ENCODE assay signal across 7 cellular contexts in genomic region chr20:63686492-63687321, GRCh38. TPM values are rescaled to one million over a fixed set of nuclear protein-coding genes. Genes with fewer than 3 reads are reported as not detected.
DNase-seq lines count a peak whose midpoint lies in the region; ATAC-seq, FAIRE-seq and TF ChIP-seq lines count a peak whose summit lies in the region.
"Had no signal": no experiment of that assay in that cellular context is flagged by ENCODE, and none has a peak within 500 bp of the region (broad histone marks: within the 10 kb centered on the region; RNA-seq: fewer than 3 reads in every experiment).

No MANE protein-coding gene starts in this region.

- ATAC-seq in activated T-cell treated with anti-CD3 and anti-CD28 coated beads, Interleukin-2, amount 50 U/mL, for 4 hours = peak; percentile 77 to 79
- ATAC-seq in HepG2 (no peak), upper lobe of right lung (peak; percentile 70), HG03354 (IDR thresholded peaks at IDR 0.05; ENCODE audit: poor library complexity, severe bottlenecking, unreplicated experiment) (no peak)

- peaks cover 18% of the 10 kb centered on the region for H3K36me3 ChIP-seq in BLaER1
- H3K36me3 ChIP-seq in HepG2 (replicated peaks in 1 of 2; ENCODE audit: control insufficient read depth in 1 of 2, insufficient read depth in 2 of 2, low read length in 2 of 2) = 0 out of 5 replicates have a peak, but pooled peaks cover 0 to 2% of the 10 kb centered on the region in 2 experiments
- no peaks in the 10 kb centered on the region for H3K36me3 ChIP-seq in upper lobe of right lung
- H3K36me3 ChIP-seq in WERI-Rb-1 = peaks cover 7% of the 10 kb centered on the region

- no peaks in the 10 kb centered on the region for H3K79me2 ChIP-seq in HepG2 (ENCODE audit: insufficient read depth, low read length)

- no peaks in the 10 kb centered on the region for H3K27me3 Mint-ChIP-seq in activated T-cell treated with anti-CD3 and anti-CD28 coated beads, Interleukin-2, amount 50 U/mL, for 4 hours (ENCODE audit: low read depth)

- DNase-seq in activated T-cell treated with anti-CD3 and anti-CD28 coated beads, Interleukin-2, amount 50 U/mL, for 4 hours = peak; percentile 52
- no peak for DNase-seq in HepG2 (ENCODE audit: low spot score)
- peak; percentile 81 for DNase-seq in upper lobe of right lung
- no peak for DNase-seq in WERI-Rb-1

- CTCF ChIA-PET in HepG2 (lab: Yijun Ruan, JAX; ENCODE audit: low intra/inter-chr PET ratio, low total read pairs) = no interaction called here

- no peak; a peak in 1 of 4 replicates for TF ChIP-seq POLR2A in HepG2 (IDR thresholded peaks at IDR 0.05; ENCODE audit: insufficient read depth in 1 of 2, low read depth in 2 of 2, low read length in 2 of 2)

- peaks cover 32% of the 10 kb centered on the region for H3K4me1 ChIP-seq in BLaER1
- H3K4me1 ChIP-seq in HepG2 (ENCODE audit: insufficient read depth, low read length) = peaks cover 10% of the 10 kb centered on the region
- peaks cover 51% of the 10 kb centered on the region for H3K4me1 ChIP-seq in upper lobe of right lung

- no peaks in the 10 kb centered on the region for H3K36me3 Mint-ChIP-seq in activated T-cell treated with anti-CD3 and anti-CD28 coated beads, Interleukin-2, amount 50 U/mL, for 4 hours (ENCODE audit: insufficient read depth)

- 92% methylated on average over 44 of the region's 45 CpGs for WGBS in HepG2 (ENCODE audit: low lambda C conversion rate)

- intact Hi-C loops in HepG2 (cut with micrococcal nuclease; ENCODE audit: unreplicated experiment) (no loop called here), upper lobe of right lung (cut with DNase I) (no loop called here)

- H3K4me1 Mint-ChIP-seq in activated T-cell treated with anti-CD3 and anti-CD28 coated beads, Interleukin-2, amount 50 U/mL, for 4 hours (ENCODE audit: low read depth) = peaks cover 14% of the 10 kb centered on the region

- H2AFZ ChIP-seq in HepG2 (ENCODE audit: low read length) = no peak overlapping the region

- TF ChIP-seq CTCF in HepG2 (CRISPR knock-in tag; IDR thresholded peaks at IDR 0.05) (no peak), upper lobe of right lung (IDR thresholded peaks at IDR 0.05) (no peak), WERI-Rb-1 (IDR thresholded peaks at IDR 0.05; ENCODE audit: low read depth, low read length) (no peak)

- no peaks in the 10 kb centered on the region for H3K9me3 Mint-ChIP-seq in activated T-cell treated with anti-CD3 and anti-CD28 coated beads, Interleukin-2, amount 50 U/mL, for 4 hours

- H3K9ac ChIP-seq in BLaER1 = peak overlapping the region; percentile 20; the same call in 1 of the 2 replicates
- no peak overlapping the region for H3K9ac ChIP-seq in HepG2 (ENCODE audit: insufficient read depth, low read depth, low read length)

- H3K27ac ChIP-seq in BLaER1 = peak overlapping the region; percentile 51; the same call in 1 of the 2 replicates
- no peak overlapping the region for H3K27ac ChIP-seq in HepG2 (ENCODE audit: extremely low read length, insufficient read depth, low read length)
- peak overlapping the region; percentile 91 for H3K27ac ChIP-seq in upper lobe of right lung
- H3K27ac ChIP-seq in WERI-Rb-1 = no peak overlapping the region

- peaks cover 11% of the 10 kb centered on the region; the same call in 1 of the 2 replicates for H4K20me1 ChIP-seq in BLaER1
- H4K20me1 ChIP-seq in HepG2 (ENCODE audit: insufficient read depth, low read length) = no peaks in the 10 kb centered on the region

- H3K9me3 ChIP-seq in BLaER1 (no peaks in the 10 kb centered on the region), HepG2 (ENCODE audit: low read length) (no peaks in the 10 kb centered on the region), upper lobe of right lung (no peaks in the 10 kb centered on the region), WERI-Rb-1 (ENCODE audit: severe bottlenecking) (no peaks in the 10 kb centered on the region)

- H3K4me2 ChIP-seq in BLaER1 (peak overlapping the region; percentile 66), HepG2 (ENCODE audit: low read depth, low read length) (no peak overlapping the region)

- TF ChIP-seq RAD21 in HepG2 (CRISPR knock-in tag; IDR thresholded peaks at IDR 0.05) = no peak

- no peak for TF ChIP-seq EP300 in HepG2 (IDR thresholded peaks at IDR 0.05; ENCODE audit: low read depth in 2 of 2, low read length in 2 of 2)
- no peak for TF ChIP-seq EP300 in HepG2 (CRISPR knock-in tag; IDR thresholded peaks at IDR 0.05; ENCODE audit: borderline replicate concordance)

- FAIRE-seq in HepG2 (lab: Jason Lieb, UNC) = no peak
- FAIRE-seq: GM18507 had no signal

- POLR2A ChIA-PET in HepG2 (lab: Yijun Ruan, JAX) = interaction anchor here (1.3 kb wide), 1 partner anchor 28 kb away, joined by 5 read pairs; the partner anchor contains the start of gene RTEL1

- no peak overlapping the region for H3K4me3 Mint-ChIP-seq in activated T-cell treated with anti-CD3 and anti-CD28 coated beads, Interleukin-2, amount 50 U/mL, for 4 hours

- BruUV-seq in HepG2 (replicated peaks; lab: Mats Ljungman, UMichigan) = no TSS peak

- H3K27me3 ChIP-seq in BLaER1 (no peaks in the 10 kb centered on the region), HepG2 (ENCODE audit: control insufficient read depth in 1 of 2, insufficient read depth in 2 of 2, low read length in 2 of 2) (no peaks in the 10 kb centered on the region), upper lobe of right lung (no peaks in the 10 kb centered on the region), WERI-Rb-1 (ENCODE audit: insufficient read depth, low read depth, severe bottlenecking) (no peaks in the 10 kb centered on the region)

- no peak overlapping the region for H3K4me3 ChIP-seq in BLaER1
- no peak overlapping the region for H3K4me3 ChIP-seq in HepG2 (replicated peaks in 1 of 3; ENCODE audit: insufficient read depth in 1 of 3, low read depth in 2 of 3, low read length in 3 of 3)
- peak overlapping the region; percentile 25 for H3K4me3 ChIP-seq in upper lobe of right lung
- H3K4me3 ChIP-seq in WERI-Rb-1 (ENCODE audit: low read depth, low read length) = no peak overlapping the region

- in situ Hi-C loops in HepG2 (cut with HindIII; ENCODE audit: extremely low pct_ligation_motif_present, low pct_unique_long_range_greater_than_20kb) = no loop called here

RNA-seq across cellular contexts. Expression of gene TNFRSF6B, which starts 9.7 kb away (rescaled TPM):
- under 1 TPM in 1 of 3 donors, not detected in 2; 0.47 TPM for total RNA-seq in activated T-cell treated with anti-CD3 and anti-CD28 coated beads, Interleukin-2, amount 50 U/mL, for 4 hours
- not detected in 2 replicates for total RNA-seq in HepG2 (2016; rRNA removed; fragmentation: Illumina TruSeq; extraction: Trizol)
- total RNA-seq in HepG2 (2016; cell fraction: cytosol; rRNA removed; fragmentation: Illumina TruSeq; extraction: Trizol; ENCODE audit: low read depth) = not detected in 2 replicates
- total RNA-seq in HepG2 (2016; cell fraction: insoluble cytoplasmic fraction; rRNA removed; fragmentation: Illumina TruSeq; extraction: Trizol) = not detected in 2 replicates
- total RNA-seq in HepG2 (2016; cell fraction: membrane; rRNA removed; fragmentation: Illumina TruSeq; extraction: Trizol) = not detected in 2 replicates
- not detected in 2 replicates for total RNA-seq in HepG2 (2016; cell fraction: nucleus; rRNA removed; fragmentation: Illumina TruSeq; extraction: Trizol)
- 0.24 and 0.86 TPM in 2 replicates for polyA plus RNA-seq in HepG2 (2011; rRNA removed)
- 0.45 and 1.3 TPM in 2 replicates for polyA plus RNA-seq in HepG2 (2011; cell fraction: cytosol; rRNA removed)
- polyA plus RNA-seq in HepG2 (2011; cell fraction: nucleus; rRNA removed) = 22.5 and 36.0 TPM in 2 replicates
- 0.55 TPM in 1 of 2 replicates, not detected in the other for polyA plus RNA-seq in HepG2 (2012)
- polyA plus RNA-seq in HepG2 (2016; cell fraction: cytosol; fragmentation: Illumina TruSeq; extraction: Trizol; ENCODE audit: low read depth) = 0.45 and 0.48 TPM in 2 replicates
- polyA plus RNA-seq in HepG2 (2016; cell fraction: insoluble cytoplasmic fraction; fragmentation: Illumina TruSeq; extraction: Trizol; ENCODE audit: low read depth) = 0.32 TPM in 1 of 2 replicates, not detected in the other
- polyA plus RNA-seq in HepG2 (2016; cell fraction: membrane; fragmentation: Illumina TruSeq; extraction: Trizol; ENCODE audit: low read depth) = 0.37 and 0.71 TPM in 2 replicates
- polyA plus RNA-seq in HepG2 (2016; cell fraction: nucleus; fragmentation: Illumina TruSeq; extraction: Trizol; ENCODE audit: insufficient read depth, low read depth) = not detected in 2 replicates
- polyA minus RNA-seq in HepG2 (2011; rRNA and poly(A)+ RNA removed; ENCODE audit: low replicate concordance) = not detected in 2 replicates
- polyA minus RNA-seq in HepG2 (2011; cell fraction: cytosol; rRNA and poly(A)+ RNA removed) = not detected in 2 replicates
- polyA minus RNA-seq in HepG2 (2011; cell fraction: nucleus; rRNA and poly(A)+ RNA removed) = not detected in 2 replicates
- 14.4 TPM for total RNA-seq in upper lobe of right lung

RNA-seq across cellular contexts. Expression of gene ARFRP1, which starts 21.1 kb away (rescaled TPM):
- 10 to 100 TPM; 62.1 to 67.1 (median 63.5) TPM for total RNA-seq in activated T-cell treated with anti-CD3 and anti-CD28 coated beads, Interleukin-2, amount 50 U/mL, for 4 hours
- total RNA-seq in HepG2 (2016; rRNA removed; fragmentation: Illumina TruSeq; extraction: Trizol) (33.7 and 51.1 TPM in 2 replicates), upper lobe of right lung (49.4 TPM)
- 9.6 and 11.5 TPM in 2 replicates for total RNA-seq in HepG2 (2016; cell fraction: cytosol; rRNA removed; fragmentation: Illumina TruSeq; extraction: Trizol; ENCODE audit: low read depth)
- 31.8 and 53.2 TPM in 2 replicates for total RNA-seq in HepG2 (2016; cell fraction: insoluble cytoplasmic fraction; rRNA removed; fragmentation: Illumina TruSeq; extraction: Trizol)
- total RNA-seq in HepG2 (2016; cell fraction: membrane; rRNA removed; fragmentation: Illumina TruSeq; extraction: Trizol) = 22.2 and 23.1 TPM in 2 replicates
- total RNA-seq in HepG2 (2016; cell fraction: nucleus; rRNA removed; fragmentation: Illumina TruSeq; extraction: Trizol) = 37.5 and 46.0 TPM in 2 replicates
- 32.0 and 42.8 TPM in 2 replicates for polyA plus RNA-seq in HepG2 (2011; rRNA removed)
- polyA plus RNA-seq in HepG2 (2011; cell fraction: cytosol; rRNA removed) = 48.5 and 49.6 TPM in 2 replicates
- polyA plus RNA-seq in HepG2 (2011; cell fraction: nucleus; rRNA removed) = 123 and 125 TPM in 2 replicates
- 26.6 and 30.7 TPM in 2 replicates for polyA plus RNA-seq in HepG2 (2012)
- 8.8 and 9.1 TPM in 2 replicates for polyA plus RNA-seq in HepG2 (2016; cell fraction: cytosol; fragmentation: Illumina TruSeq; extraction: Trizol; ENCODE audit: low read depth)
- polyA plus RNA-seq in HepG2 (2016; cell fraction: insoluble cytoplasmic fraction; fragmentation: Illumina TruSeq; extraction: Trizol; ENCODE audit: low read depth) = 30.0 and 34.6 TPM in 2 replicates
- polyA plus RNA-seq in HepG2 (2016; cell fraction: membrane; fragmentation: Illumina TruSeq; extraction: Trizol; ENCODE audit: low read depth) = 12.6 and 13.5 TPM in 2 replicates
- polyA plus RNA-seq in HepG2 (2016; cell fraction: nucleus; fragmentation: Illumina TruSeq; extraction: Trizol; ENCODE audit: insufficient read depth, low read depth) = 86.0 and 91.0 TPM in 2 replicates
- polyA minus RNA-seq in HepG2 (2011; rRNA and poly(A)+ RNA removed; ENCODE audit: low replicate concordance) = 28.5 and 35.1 TPM in 2 replicates
- 10.4 and 12.4 TPM in 2 replicates for polyA minus RNA-seq in HepG2 (2011; cell fraction: cytosol; rRNA and poly(A)+ RNA removed)
- 55.9 and 67.1 TPM in 2 replicates for polyA minus RNA-seq in HepG2 (2011; cell fraction: nucleus; rRNA and poly(A)+ RNA removed)

RNA-seq across cellular contexts. Expression of gene ZGPAT, which starts 21.1 kb away (rescaled TPM):
- total RNA-seq in activated T-cell treated with anti-CD3 and anti-CD28 coated beads, Interleukin-2, amount 50 U/mL, for 4 hours = 10 to 100 TPM; 38.1 to 43.9 (median 42.0) TPM
- total RNA-seq in HepG2 (2016; rRNA removed; fragmentation: Illumina TruSeq; extraction: Trizol) (40.2 and 41.9 TPM in 2 replicates), upper lobe of right lung (27.6 TPM)
- total RNA-seq in HepG2 (2016; cell fraction: cytosol; rRNA removed; fragmentation: Illumina TruSeq; extraction: Trizol; ENCODE audit: low read depth) = 34.8 and 37.0 TPM in 2 replicates
- total RNA-seq in HepG2 (2016; cell fraction: insoluble cytoplasmic fraction; rRNA removed; fragmentation: Illumina TruSeq; extraction: Trizol) = 37.7 and 46.6 TPM in 2 replicates
- total RNA-seq in HepG2 (2016; cell fraction: membrane; rRNA removed; fragmentation: Illumina TruSeq; extraction: Trizol) = 18.3 and 22.0 TPM in 2 replicates
- total RNA-seq in HepG2 (2016; cell fraction: nucleus; rRNA removed; fragmentation: Illumina TruSeq; extraction: Trizol) = 23.9 and 24.8 TPM in 2 replicates
- 23.0 and 32.8 TPM in 2 replicates for polyA plus RNA-seq in HepG2 (2011; rRNA removed)
- 17.1 and 24.8 TPM in 2 replicates for polyA plus RNA-seq in HepG2 (2011; cell fraction: cytosol; rRNA removed)
- 93.0 and 104 TPM in 2 replicates for polyA plus RNA-seq in HepG2 (2011; cell fraction: nucleus; rRNA removed)
- polyA plus RNA-seq in HepG2 (2012) = 16.8 and 17.7 TPM in 2 replicates
- 4.5 and 5.1 TPM in 2 replicates for polyA plus RNA-seq in HepG2 (2016; cell fraction: cytosol; fragmentation: Illumina TruSeq; extraction: Trizol; ENCODE audit: low read depth)
- 36.0 and 43.8 TPM in 2 replicates for polyA plus RNA-seq in HepG2 (2016; cell fraction: insoluble cytoplasmic fraction; fragmentation: Illumina TruSeq; extraction: Trizol; ENCODE audit: low read depth)
- 9.1 and 10.0 TPM in 2 replicates for polyA plus RNA-seq in HepG2 (2016; cell fraction: membrane; fragmentation: Illumina TruSeq; extraction: Trizol; ENCODE audit: low read depth)
- 70.9 and 80.9 TPM in 2 replicates for polyA plus RNA-seq in HepG2 (2016; cell fraction: nucleus; fragmentation: Illumina TruSeq; extraction: Trizol; ENCODE audit: insufficient read depth, low read depth)
- polyA minus RNA-seq in HepG2 (2011; rRNA and poly(A)+ RNA removed; ENCODE audit: low replicate concordance) = 12.8 and 40.1 TPM in 2 replicates
- 9.3 and 9.5 TPM in 2 replicates for polyA minus RNA-seq in HepG2 (2011; cell fraction: cytosol; rRNA and poly(A)+ RNA removed)
- 13.8 and 15.9 TPM in 2 replicates for polyA minus RNA-seq in HepG2 (2011; cell fraction: nucleus; rRNA and poly(A)+ RNA removed)

RNA-seq across cellular contexts. Expression of gene RTEL1, which starts 28.6 kb away (rescaled TPM):
- total RNA-seq in activated T-cell treated with anti-CD3 and anti-CD28 coated beads, Interleukin-2, amount 50 U/mL, for 4 hours = 10 to 100 TPM; 50.6 to 67.7 (median 62.3) TPM
- 10.9 and 21.8 TPM in 2 replicates for total RNA-seq in HepG2 (2016; rRNA removed; fragmentation: Illumina TruSeq; extraction: Trizol)
- 1.6 and 2.4 TPM in 2 replicates for total RNA-seq in HepG2 (2016; cell fraction: cytosol; rRNA removed; fragmentation: Illumina TruSeq; extraction: Trizol; ENCODE audit: low read depth)
- 8.3 and 23.6 TPM in 2 replicates for total RNA-seq in HepG2 (2016; cell fraction: insoluble cytoplasmic fraction; rRNA removed; fragmentation: Illumina TruSeq; extraction: Trizol)
- total RNA-seq in HepG2 (2016; cell fraction: membrane; rRNA removed; fragmentation: Illumina TruSeq; extraction: Trizol) = 4.7 and 6.3 TPM in 2 replicates
- 34.3 and 37.2 TPM in 2 replicates for total RNA-seq in HepG2 (2016; cell fraction: nucleus; rRNA removed; fragmentation: Illumina TruSeq; extraction: Trizol)
- polyA plus RNA-seq in HepG2 (2011; rRNA removed) = 29.5 and 36.4 TPM in 2 replicates
- 3.8 and 9.1 TPM in 2 replicates for polyA plus RNA-seq in HepG2 (2011; cell fraction: cytosol; rRNA removed)
- 268 and 385 TPM in 2 replicates for polyA plus RNA-seq in HepG2 (2011; cell fraction: nucleus; rRNA removed)
- polyA plus RNA-seq in HepG2 (2012) = 16.7 and 17.6 TPM in 2 replicates
- polyA plus RNA-seq in HepG2 (2016; cell fraction: cytosol; fragmentation: Illumina TruSeq; extraction: Trizol; ENCODE audit: low read depth) = 1.9 TPM in 2 replicates
- 8.6 and 15.7 TPM in 2 replicates for polyA plus RNA-seq in HepG2 (2016; cell fraction: insoluble cytoplasmic fraction; fragmentation: Illumina TruSeq; extraction: Trizol; ENCODE audit: low read depth)
- polyA plus RNA-seq in HepG2 (2016; cell fraction: membrane; fragmentation: Illumina TruSeq; extraction: Trizol; ENCODE audit: low read depth) = 4.9 and 5.5 TPM in 2 replicates
- polyA plus RNA-seq in HepG2 (2016; cell fraction: nucleus; fragmentation: Illumina TruSeq; extraction: Trizol; ENCODE audit: insufficient read depth, low read depth) = 117 and 129 TPM in 2 replicates
- polyA minus RNA-seq in HepG2 (2011; rRNA and poly(A)+ RNA removed; ENCODE audit: low replicate concordance) = 47.6 and 86.8 TPM in 2 replicates
- polyA minus RNA-seq in HepG2 (2011; cell fraction: cytosol; rRNA and poly(A)+ RNA removed) = 5.5 and 5.7 TPM in 2 replicates
- 78.0 and 85.2 TPM in 2 replicates for polyA minus RNA-seq in HepG2 (2011; cell fraction: nucleus; rRNA and poly(A)+ RNA removed)
- 26.7 TPM for total RNA-seq in upper lobe of right lung

RNA-seq across cellular contexts. Expression of gene STMN3, which starts 33.5 kb away (rescaled TPM):
- 10 to 100 TPM; 11.4 to 16.2 (median 12.4) TPM for total RNA-seq in activated T-cell treated with anti-CD3 and anti-CD28 coated beads, Interleukin-2, amount 50 U/mL, for 4 hours
- total RNA-seq in HepG2 (2016; rRNA removed; fragmentation: Illumina TruSeq; extraction: Trizol) (28.1 and 48.3 TPM in 2 replicates), upper lobe of right lung (12.4 TPM)
- total RNA-seq in HepG2 (2016; cell fraction: cytosol; rRNA removed; fragmentation: Illumina TruSeq; extraction: Trizol; ENCODE audit: low read depth) = 9.7 and 10.6 TPM in 2 replicates
- total RNA-seq in HepG2 (2016; cell fraction: insoluble cytoplasmic fraction; rRNA removed; fragmentation: Illumina TruSeq; extraction: Trizol) = 26.7 and 50.6 TPM in 2 replicates
- 20.0 and 20.9 TPM in 2 replicates for total RNA-seq in HepG2 (2016; cell fraction: membrane; rRNA removed; fragmentation: Illumina TruSeq; extraction: Trizol)
- 36.8 and 43.1 TPM in 2 replicates for total RNA-seq in HepG2 (2016; cell fraction: nucleus; rRNA removed; fragmentation: Illumina TruSeq; extraction: Trizol)
- 21.0 and 28.5 TPM in 2 replicates for polyA plus RNA-seq in HepG2 (2011; rRNA removed)
- 22.7 and 33.5 TPM in 2 replicates for polyA plus RNA-seq in HepG2 (2011; cell fraction: cytosol; rRNA removed)
- polyA plus RNA-seq in HepG2 (2011; cell fraction: nucleus; rRNA removed) = 98.2 and 123 TPM in 2 replicates
- polyA plus RNA-seq in HepG2 (2012) = 13.1 and 18.3 TPM in 2 replicates
- polyA plus RNA-seq in HepG2 (2016; cell fraction: cytosol; fragmentation: Illumina TruSeq; extraction: Trizol; ENCODE audit: low read depth) = 10.7 and 12.2 TPM in 2 replicates
- polyA plus RNA-seq in HepG2 (2016; cell fraction: insoluble cytoplasmic fraction; fragmentation: Illumina TruSeq; extraction: Trizol; ENCODE audit: low read depth) = 28.3 and 29.5 TPM in 2 replicates
- 16.2 and 16.7 TPM in 2 replicates for polyA plus RNA-seq in HepG2 (2016; cell fraction: membrane; fragmentation: Illumina TruSeq; extraction: Trizol; ENCODE audit: low read depth)
- polyA plus RNA-seq in HepG2 (2016; cell fraction: nucleus; fragmentation: Illumina TruSeq; extraction: Trizol; ENCODE audit: insufficient read depth, low read depth) = 84.0 and 90.0 TPM in 2 replicates
- polyA minus RNA-seq in HepG2 (2011; rRNA and poly(A)+ RNA removed; ENCODE audit: low replicate concordance) = 1.7 and 23.2 TPM in 2 replicates
- 8.5 and 11.0 TPM in 2 replicates for polyA minus RNA-seq in HepG2 (2011; cell fraction: cytosol; rRNA and poly(A)+ RNA removed)
- polyA minus RNA-seq in HepG2 (2011; cell fraction: nucleus; rRNA and poly(A)+ RNA removed) = 3.3 and 5.6 TPM in 2 replicates

Comparison
In these comparisons a context has a peak if more than half of its experiments do, and no peak if none do; other contexts are left out.
1. H3K27ac ChIP-seq: peak in BLaER1 (single experiment) and upper lobe of right lung (single experiment); none in HepG2 (single experiment) and WERI-Rb-1 (single experiment).
2. ATAC-seq: peak in activated T-cell treated with anti-CD3 and anti-CD28 coated beads, Interleukin-2, amount 50 U/mL, for 4 hours (2 of 2) and upper lobe of right lung (single experiment); none in HepG2 (single experiment) and HG03354 (single experiment).
3. DNase-seq: peak in activated T-cell treated with anti-CD3 and anti-CD28 coated beads, Interleukin-2, amount 50 U/mL, for 4 hours (single experiment) and upper lobe of right lung (single experiment); none in HepG2 (single experiment) and WERI-Rb-1 (single experiment).
4. RNA of gene TNFRSF6B, which starts 9.7 kb away (total RNA-seq): 14.4 TPM in upper lobe of right lung (single experiment); 0.47 TPM in activated T-cell treated with anti-CD3 and anti-CD28 coated beads, Interleukin-2, amount 50 U/mL, for 4 hours and not detected in HepG2; every median in the first group is over 10 times any median in the second.